17 cellular contexts compared by ENCODE assay signal in genomic region chr4:112511294-112512118, GRCh38. TPM values are rescaled to one million over a fixed set of nuclear protein-coding genes. Genes with fewer than 3 reads are reported as not detected.
DNase-seq lines count a peak whose midpoint lies in the region; ATAC-seq, FAIRE-seq and TF ChIP-seq lines count a peak whose summit lies in the region.
"Had no signal": no experiment of that assay in that cellular context is flagged by ENCODE, and none has a peak within 500 bp of the region (broad histone marks: within the 10 kb centered on the region; RNA-seq: fewer than 3 reads in every experiment).

No MANE protein-coding gene starts in this region.

- no peak overlapping the region for H3K9ac ChIP-seq in HUES64 (ENCODE audit: low read depth, low read length)
- H3K9ac ChIP-seq in H1 (replicated peaks in 1 of 4; ENCODE audit: extremely low read depth in 1 of 4, low read depth in 3 of 4, low read length in 3 of 4), result no peak overlapping the region

- no peak overlapping the region for H3K56ac ChIP-seq in H1 (replicated peaks; ENCODE audit: insufficient read length, low read depth, low read length)

- ATAC-seq in GM19455 (IDR thresholded peaks at IDR 0.05; ENCODE audit: unreplicated experiment), result no peak
- ATAC-seq: HepG2 had no signal

- H3K36me3 ChIP-seq in HUES64 (ENCODE audit: insufficient read depth, low read length), result no peaks in the 10 kb centered on the region
- peaks cover 0 to 4% (median 0%) of the 10 kb centered on the region in 4 experiments; a peak in 1 of 8 replicates for H3K36me3 ChIP-seq in H1 (ENCODE audit: control insufficient read depth in 2 of 4, insufficient read depth in 4 of 4, low read length in 3 of 4)
- H3K36me3 ChIP-seq in neuron (ENCODE audit: insufficient read depth, low read length), result no peaks in the 10 kb centered on the region
- H3K36me3 ChIP-seq: colonic mucosa had no signal

- POLR2A ChIA-PET in H1 (lab: Charles Lee; ENCODE audit: partially characterized antibody), result interaction anchor here (0.6 to 1.7 kb wide), 3 partner anchors 9 to 21 kb away, joined by 3 to 9 read pairs (median 4); no protein-coding TSS in a partner anchor

- H2BK12ac ChIP-seq in H1 (ENCODE audit: low read depth, low read length), result no peak overlapping the region

- peak overlapping the region; percentile 76 to 86 for H3K4me2 ChIP-seq in H1 (ENCODE audit: insufficient read depth in 1 of 2, low read depth in 2 of 2, low read length in 2 of 2)

- H3K4me3 ChIP-seq in HUES64 (ENCODE audit: low read length), result peak overlapping the region; percentile 9
- peak overlapping the region; percentile 10 to 54 (median 34); a peak in 6 of 8 replicates for H3K4me3 ChIP-seq in H1 (ENCODE audit: extremely low read depth in 1 of 4, insufficient read depth in 2 of 4, low read depth in 3 of 4, low read length in 4 of 4)
- H3K4me3 ChIP-seq in neuron (ENCODE audit: low read length), result peak overlapping the region; percentile 37
- H3K4me3 ChIP-seq: colonic mucosa had no signal

- H3K23ac ChIP-seq in H1 (ENCODE audit: insufficient read length), result no peak overlapping the region

- H3K14ac ChIP-seq in H1 (ENCODE audit: insufficient read length), result no peak overlapping the region

- TF ChIP-seq POLR2A in H1 (IDR thresholded peaks at IDR 0.05; ENCODE audit: control extremely low read depth in 1 of 2, low read depth in 2 of 2, low read length in 2 of 2), result no peak

- H3K4ac ChIP-seq in H1 (replicated peaks; ENCODE audit: insufficient read length, low read depth, low read length), result no peak overlapping the region

- no peak for TF ChIP-seq CTCF in H1 (IDR thresholded peaks at IDR 0.05; ENCODE audit: control extremely low read depth in 1 of 3, insufficient read depth in 1 of 3, low read depth in 1 of 3, low read length in 3 of 3)

- no peak overlapping the region for H4K5ac ChIP-seq in H1 (ENCODE audit: insufficient read length, low read depth, low read length)

- no peak overlapping the region for H4K91ac ChIP-seq in H1 (replicated peaks; ENCODE audit: insufficient read length, low read length)

- no peak for FAIRE-seq in H1 (lab: Jason Lieb, UNC)
- FAIRE-seq: HepG2 had no signal

- H2AFZ ChIP-seq in H1 (ENCODE audit: low read length), result no peak overlapping the region
- H2AFZ ChIP-seq in neuron (ENCODE audit: low read depth, low read length), result peak overlapping the region; percentile 48

- H2BK15ac ChIP-seq in H1 (ENCODE audit: low read length), result no peak overlapping the region

- H3K79me2 ChIP-seq in H1 (ENCODE audit: control insufficient read depth in 1 of 2, insufficient read depth in 2 of 2, low read length in 2 of 2), result no peaks in the 10 kb centered on the region

- no peak overlapping the region for H2BK120ac ChIP-seq in H1 (replicated peaks; ENCODE audit: low read depth, low read length)

- H3K79me1 ChIP-seq in H1 (ENCODE audit: low read depth, low read length), result no peaks in the 10 kb centered on the region

- H3K18ac ChIP-seq in H1 (ENCODE audit: extremely low read depth, low read length), result no peak overlapping the region; the same call in 1 of the 2 replicates

- peaks cover 7 to 29% of the 10 kb centered on the region in 2 experiments for H4K20me1 ChIP-seq in H1 (replicated peaks in 1 of 2; ENCODE audit: control insufficient read depth in 1 of 2, insufficient read depth in 2 of 2, low read length in 2 of 2)

- no peak overlapping the region for H2AK5ac ChIP-seq in H1 (ENCODE audit: low read depth, low read length)

- 4% methylated on average over 34 of the region's 34 CpGs for WGBS in HUES64
- 4% methylated on average over 34 of the region's 34 CpGs; no CpG with 5 or more reads in 1 of the 2 experiments for WGBS in H1 (ENCODE audit: extremely low coverage in 1 of 2, insufficient coverage in 1 of 2, insufficient read length in 1 of 2, insufficient replicate concordance in 2 of 2, low coverage in 1 of 2, low lambda C conversion rate in 2 of 2, missing lambda C conversion rate in 1 of 2), 2 experiments

- H2BK20ac ChIP-seq in H1 (ENCODE audit: low read length), result no peak overlapping the region

- H3K27ac ChIP-seq in HUES64 (ENCODE audit: low read depth, low read length) (no peak overlapping the region), H1 (ENCODE audit: low read depth, low read length) (no peak overlapping the region)
- H3K27ac ChIP-seq: colonic mucosa, VCaP had no signal

- TF ChIP-seq RAD21 in H1 (IDR thresholded peaks at IDR 0.05 in 1 of 2, conservative IDR thresholded peaks at IDR 0.05 in 1 of 2; ENCODE audit: low read depth in 2 of 2, low read length in 2 of 2), result no peak

- no peaks in the 10 kb centered on the region for H3K9me3 ChIP-seq in HUES64 (ENCODE audit: insufficient read depth, low read depth, low read length)
- H3K9me3 ChIP-seq in H1 (ENCODE audit: insufficient read depth in 2 of 2, low read depth in 1 of 2, low read length in 1 of 2), result no peaks in the 10 kb centered on the region
- H3K9me3 ChIP-seq in neuron (ENCODE audit: low read length), result no peaks in the 10 kb centered on the region
- H3K9me3 ChIP-seq: colonic mucosa had no signal

- H4K8ac ChIP-seq in H1 (ENCODE audit: extremely low read depth, insufficient read depth, low read length), result no peak overlapping the region

- peaks cover 14% of the 10 kb centered on the region; the same call in 1 of the 2 replicates for H3K23me2 ChIP-seq in H1 (ENCODE audit: low read depth, low read length)

- CTCF ChIA-PET in H1 (lab: Charles Lee; ENCODE audit: partially characterized antibody), result interaction anchor here (0.9 to 11.5 kb wide), 11 partner anchors 9 to 190 kb away, joined by 3 to 133 read pairs (median 4); no protein-coding TSS in a partner anchor

- H2BK5ac ChIP-seq in H1 (ENCODE audit: low read depth, low read length), result no peak overlapping the region

- DNase-seq in ELF-1 (ENCODE audit: low read depth, low spot score) (peak; percentile 57), H1 (ENCODE audit: low read depth in 1 of 2, low spot score in 2 of 2) (no peak), pons (ENCODE audit: low spot score) (no peak)
- no peak for DNase-seq in stimulated activated CD8-positive, alpha-beta memory T cell treated with anti-CD3 and anti-CD28 coated beads, Interleukin-4, amount 100 ng/mL, for 48 hours
- DNase-seq: colonic mucosa; COR-L47; NCI-H82; posterior cingulate gyrus; SHP77 treated with DMSO at 0.1 percent for 48 hours; stimulated activated CD4-positive, alpha-beta T cell treated with anti-CD3 and anti-CD28 coated beads, Interleukin-4, amount 100 ng/mL, for 1 hour had no signal

- no peak for TF ChIP-seq EP300 in H1 (IDR thresholded peaks at IDR 0.05; ENCODE audit: borderline replicate concordance in 1 of 2, low read depth in 2 of 2, low read length in 2 of 2)

- H3K27me3 ChIP-seq in HUES64 (ENCODE audit: insufficient read depth, low read length), result peaks cover 100% of the 10 kb centered on the region
- peaks cover 80 to 100% (median 92%) of the 10 kb centered on the region in 4 experiments for H3K27me3 ChIP-seq in H1 (replicated peaks in 1 of 4; ENCODE audit: control insufficient read depth in 3 of 4, extremely low read depth in 1 of 4, insufficient read depth in 3 of 4, low read length in 3 of 4)
- peaks cover 61% of the 10 kb centered on the region for H3K27me3 ChIP-seq in neuron (ENCODE audit: insufficient read depth, low read length)

- peaks cover 32% of the 10 kb centered on the region for H3K4me1 ChIP-seq in HUES64 (ENCODE audit: insufficient read depth, low read length)
- peaks cover 14 to 33% (median 24%) of the 10 kb centered on the region in 4 experiments for H3K4me1 ChIP-seq in H1 (replicated peaks in 1 of 4; ENCODE audit: control insufficient read depth in 3 of 4, insufficient read depth in 4 of 4, low read length in 3 of 4)
- peaks cover 55% of the 10 kb centered on the region for H3K4me1 ChIP-seq in neuron (ENCODE audit: insufficient read depth, low read length)

TF ChIP-seq in H1, 55 proteins besides CTCF, POLR2A, EP300 and RAD21 (continues in another document):
- TF ChIP-seq SP4 (IDR thresholded peaks at IDR 0.05; ENCODE audit: low read length), result no peak
- no peak for TF ChIP-seq YY1 (IDR thresholded peaks at IDR 0.05; ENCODE audit: low read depth, low read length)
- no peak for TF ChIP-seq BCL11A (IDR thresholded peaks at IDR 0.05; ENCODE audit: low read depth in 2 of 2, low read length in 2 of 2)
- no peak for TF ChIP-seq HDAC6 (IDR thresholded peaks at IDR 0.05; ENCODE audit: low read depth, low read length)
- TF ChIP-seq BRCA1 (IDR thresholded peaks at IDR 0.05; ENCODE audit: low read depth, low read length), result no peak
- peak; percentile 99 for TF ChIP-seq EZH2 (IDR thresholded peaks at IDR 0.05; ENCODE audit: low read depth, low read length, severe bottlenecking)
- no peak for TF ChIP-seq SIX5 (IDR thresholded peaks at IDR 0.05; ENCODE audit: low read depth, low read length)
- peak; percentile 100 for TF ChIP-seq SUZ12 (IDR thresholded peaks at IDR 0.05; ENCODE audit: low read length)
- no peak for TF ChIP-seq NANOG (IDR thresholded peaks at IDR 0.05; ENCODE audit: insufficient read depth, low read depth, low read length, poor library complexity, severe bottlenecking)
- TF ChIP-seq CREB1 (IDR thresholded peaks at IDR 0.05), result no peak
- no peak for TF ChIP-seq JUN (IDR thresholded peaks at IDR 0.05; ENCODE audit: low read depth, low read length)
- TF ChIP-seq, protein P1, sequence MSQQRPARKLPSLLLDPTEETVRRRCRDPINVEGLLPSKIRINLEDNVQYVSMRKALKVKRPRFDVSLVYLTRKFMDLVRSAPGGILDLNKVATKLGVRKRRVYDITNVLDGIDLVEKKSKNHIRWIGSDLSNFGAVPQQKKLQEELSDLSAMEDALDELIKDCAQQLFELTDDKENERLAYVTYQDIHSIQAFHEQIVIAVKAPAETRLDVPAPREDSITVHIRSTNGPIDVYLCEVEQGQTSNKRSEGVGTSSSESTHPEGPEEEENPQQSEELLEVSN (IDR thresholded peaks at IDR 0.05), result peak; percentile 87
- no peak for TF ChIP-seq ZNF274 (IDR thresholded peaks at IDR 0.05; ENCODE audit: borderline replicate concordance, extremely low read depth, low read length)

RNA-seq across cellular contexts. Expression of gene NEUROG2, which starts 4.5 kb away (rescaled TPM):
- polyA plus RNA-seq in HUES64 (2013, experiment 1 of 2), result not detected
- polyA plus RNA-seq in HUES64 (2013, experiment 2 of 2), result not detected
- total RNA-seq in H1 (2021; fragmentation: NEBNext Ultra II Directional; extraction: Animal tissue kit (Norgen Biotek cat#: 25700)), result not detected in 2 replicates
- 0.03 TPM in 1 of 2 replicates, not detected in the other for polyA plus RNA-seq in H1 (2011; rRNA removed)
- 0.05 TPM for polyA plus RNA-seq in H1 (2011; cell fraction: cytosol; rRNA removed)
- polyA plus RNA-seq in H1 (2011; cell fraction: nucleus; rRNA removed), result not detected
- polyA plus RNA-seq in H1 (2012, experiment 1 of 2), result 0.09 TPM in 1 of 4 replicates, not detected in the others
- not detected for polyA plus RNA-seq in H1 (2012, experiment 2 of 2)
- 0.02 TPM for polyA plus RNA-seq in H1 (2013, experiment 1 of 2)
- 0.07 TPM for polyA plus RNA-seq in H1 (2013, experiment 2 of 2)
- polyA minus RNA-seq in H1 (2011; rRNA and poly(A)+ RNA removed), result not detected in 2 replicates
- not detected for polyA minus RNA-seq in H1 (2011; cell fraction: cytosol; rRNA and poly(A)+ RNA removed)
- polyA minus RNA-seq in H1 (2011; cell fraction: nucleus; rRNA and poly(A)+ RNA removed), result not detected
- total RNA-seq: colonic mucosa, HepG2, kidney epithelial cell, subcutaneous adipose tissue had no signal
- polyA plus RNA-seq: HepG2 had no signal
